ENCODE assay signal across 9 cellular contexts in the genomic region with DNA sequence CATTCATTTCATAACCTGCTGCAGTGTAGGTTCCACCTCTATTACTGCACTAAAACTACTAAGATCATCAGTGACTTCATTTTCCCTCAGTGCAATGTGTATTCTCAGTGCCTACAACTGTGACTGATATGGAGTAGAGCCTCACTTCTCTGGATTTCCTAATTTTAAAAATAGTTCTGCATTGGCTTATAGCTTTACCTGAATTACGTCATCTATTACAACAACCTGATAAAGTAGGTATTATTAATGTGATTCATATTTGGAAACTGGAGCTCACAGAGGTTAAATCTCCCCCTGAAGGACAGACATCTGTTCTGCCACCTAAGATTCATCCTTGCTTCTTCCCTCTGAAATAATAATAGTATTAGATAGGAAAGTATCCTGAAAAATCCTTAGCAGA.
"Had no signal": no experiment of that assay in that cellular context is flagged by ENCODE, and none has a peak within 500 bp of the region (broad histone marks: within the 10 kb centered on the region; RNA-seq: fewer than 3 reads in every experiment).

No MANE protein-coding gene starts in this region.

- H3K27ac ChIP-seq: GM23248 had no signal

- H2AFZ ChIP-seq: GM23248 had no signal

- H3K4me3 ChIP-seq: GM23248, HAP-1, K562 had no signal

- H3K36me3 ChIP-seq: HAP-1 had no signal

- ATAC-seq: HCT116, K562 had no signal

- H3K4me1 ChIP-seq: HAP-1 had no signal

- H3K4me3 Mint-ChIP-seq: HFFc6 had no signal

- DNase-seq: GM23248, GOT3, H7, HFFc6, IMR-90, KG1 had no signal

- H3K9ac ChIP-seq: GM23248 had no signal

- H3K9me3 ChIP-seq: HAP-1 had no signal

- H3K27ac Mint-ChIP-seq: HFFc6 had no signal
